In the genomic region with DNA sequence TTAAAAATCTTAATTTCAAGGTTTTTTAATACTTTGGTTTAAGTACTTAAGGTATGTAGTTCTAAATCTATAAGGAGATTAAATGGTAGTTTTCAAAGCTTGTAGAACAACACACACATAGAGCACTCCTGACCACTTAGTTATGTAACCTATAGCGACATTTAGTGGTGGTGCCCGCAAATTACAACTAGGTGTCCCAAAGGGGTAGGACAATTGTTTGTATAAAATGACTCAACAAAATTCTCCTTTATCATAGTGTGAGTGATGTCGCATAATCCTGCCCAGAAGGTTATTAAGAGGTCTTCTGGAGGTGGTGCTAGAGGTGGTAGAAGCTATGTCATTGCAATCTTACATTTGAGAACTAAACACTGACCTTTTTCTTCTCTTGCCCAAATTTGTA, we compare ENCODE assay signal across 8 cellular contexts.
A peak's percentile ranks its signal among the peaks of the same experiment; 100 is the strongest.
DNase-seq lines count a peak whose midpoint lies in the region; ATAC-seq and TF ChIP-seq lines count a peak whose summit lies in the region.

No MANE protein-coding gene starts in this region.

- 0 out of 2 replicates have a peak, but pooled peaks cover 3% of the 10 kb centered on the region for H3K27me3 ChIP-seq in SJSA1 (replicated peaks)
- no peaks in the 10 kb centered on the region for H3K27me3 ChIP-seq in cardiac muscle cell
- H3K27me3 ChIP-seq in aorta (ENCODE audit: control insufficient read depth in 1 of 2, insufficient read depth in 2 of 2, low read length in 1 of 2) = no peaks in the 10 kb centered on the region

- H3K9me3 Mint-ChIP-seq in activated naive CD4-positive, alpha-beta T cell treated with anti-CD3 and anti-CD28 coated beads, Interleukin-2, amount 50 U/mL, for 72 hours = no peaks in the 10 kb centered on the region
- H3K9me3 Mint-ChIP-seq in progenitor cell of endocrine pancreas (ENCODE audit: low read depth) = peaks cover 4% of the 10 kb centered on the region

- H3K27ac ChIP-seq in SJSA1 = no peak overlapping the region
- no peak overlapping the region for H3K27ac ChIP-seq in cardiac muscle cell
- no peak overlapping the region for H3K27ac ChIP-seq in aorta (ENCODE audit: low read depth in 1 of 2, low read length in 2 of 2)

- H3K9me3 ChIP-seq in SJSA1 (replicated peaks) (no peaks in the 10 kb centered on the region), cardiac muscle cell (ENCODE audit: low read depth) (peaks cover 3% of the 10 kb centered on the region), aorta (ENCODE audit: control insufficient read depth, low read length) (no peaks in the 10 kb centered on the region)

- H3K36me3 Mint-ChIP-seq in activated naive CD4-positive, alpha-beta T cell treated with anti-CD3 and anti-CD28 coated beads, Interleukin-2, amount 50 U/mL, for 72 hours = no peaks in the 10 kb centered on the region
- H3K36me3 Mint-ChIP-seq in progenitor cell of endocrine pancreas (ENCODE audit: insufficient read depth) = no peaks in the 10 kb centered on the region

- no peaks in the 10 kb centered on the region for H3K36me3 ChIP-seq in SJSA1
- no peaks in the 10 kb centered on the region for H3K36me3 ChIP-seq in cardiac muscle cell
- H3K36me3 ChIP-seq in aorta (ENCODE audit: control insufficient read depth in 1 of 2, insufficient read depth in 2 of 2, low read length in 1 of 2) = no peaks in the 10 kb centered on the region

- no peak overlapping the region for H3K27ac Mint-ChIP-seq in activated naive CD4-positive, alpha-beta T cell treated with anti-CD3 and anti-CD28 coated beads, Interleukin-2, amount 50 U/mL, for 72 hours
- peak overlapping the region; percentile 69 for H3K27ac Mint-ChIP-seq in progenitor cell of endocrine pancreas

- intact Hi-C loops in aorta (cut with DNase I) = loop anchor here (2.0 to 5.0 kb wide), 3 partner anchors 374 to 437 kb away; partner anchors contain the start of gene RASGEF1B (in 1 of the 2)

- 2% methylated on average over 3 of the region's 3 CpGs for WGBS in aorta, 2 donors

- H3K4me3 Mint-ChIP-seq in progenitor cell of endocrine pancreas (ENCODE audit: low read depth) = no peak overlapping the region

- H3K4me1 ChIP-seq in SJSA1 (replicated peaks) (no peaks in the 10 kb centered on the region), cardiac muscle cell (ENCODE audit: low read depth) (peaks cover 5% of the 10 kb centered on the region), aorta (ENCODE audit: control insufficient read depth in 1 of 2, insufficient read depth in 2 of 2, low read length in 2 of 2) (no peaks in the 10 kb centered on the region)

- ATAC-seq in HG02588 (IDR thresholded peaks at IDR 0.05; ENCODE audit: unreplicated experiment) (peak; percentile 89), aorta (ENCODE audit: low FRiP score) (peak; percentile 91)
- ATAC-seq in activated naive CD4-positive, alpha-beta T cell treated with anti-CD3 and anti-CD28 coated beads, Interleukin-2, amount 50 U/mL, for 72 hours = peak; percentile 78 to 86

- H3K4me3 ChIP-seq in SJSA1 (no peak overlapping the region), cardiac muscle cell (no peak overlapping the region), aorta (ENCODE audit: low read length in 2 of 2) (no peak overlapping the region)

- TF ChIP-seq CTCF in cardiac muscle cell (IDR thresholded peaks at IDR 0.05; ENCODE audit: low read depth, low read length) (peak; percentile 70), progenitor cell of endocrine pancreas (IDR thresholded peaks at IDR 0.05; ENCODE audit: unreplicated experiment) (peak; percentile 77)

- H3K27me3 Mint-ChIP-seq in progenitor cell of endocrine pancreas = no peaks in the 10 kb centered on the region

- peak; percentile 11 for DNase-seq in GM04503 (ENCODE audit: low read depth)
- DNase-seq in NAMALWA (ENCODE audit: low spot score) = peak; percentile 91
- DNase-seq in SJSA1 (ENCODE audit: low read depth in 1 of 2, low spot score in 2 of 2) = peak; percentile 43 to 44
- DNase-seq in activated naive CD4-positive, alpha-beta T cell treated with anti-CD3 and anti-CD28 coated beads, Interleukin-2, amount 50 U/mL, for 72 hours (ENCODE audit: low spot score in 2 of 2) = peak in 1 of 2 donors; percentile 48
- DNase-seq in cardiac muscle cell (ENCODE audit: low read depth in 1 of 2, low spot score in 1 of 2) = peak; percentile 82 to 87
- peak; percentile 30 for DNase-seq in progenitor cell of endocrine pancreas (ENCODE audit: low spot score, unreplicated experiment)
- DNase-seq in aorta = peak in 1 of 2 donors; percentile 79

- H3K4me1 Mint-ChIP-seq in progenitor cell of endocrine pancreas (ENCODE audit: low read depth) = peaks cover 16% of the 10 kb centered on the region
